13 cellular contexts compared by ENCODE assay signal in the genomic region with DNA sequence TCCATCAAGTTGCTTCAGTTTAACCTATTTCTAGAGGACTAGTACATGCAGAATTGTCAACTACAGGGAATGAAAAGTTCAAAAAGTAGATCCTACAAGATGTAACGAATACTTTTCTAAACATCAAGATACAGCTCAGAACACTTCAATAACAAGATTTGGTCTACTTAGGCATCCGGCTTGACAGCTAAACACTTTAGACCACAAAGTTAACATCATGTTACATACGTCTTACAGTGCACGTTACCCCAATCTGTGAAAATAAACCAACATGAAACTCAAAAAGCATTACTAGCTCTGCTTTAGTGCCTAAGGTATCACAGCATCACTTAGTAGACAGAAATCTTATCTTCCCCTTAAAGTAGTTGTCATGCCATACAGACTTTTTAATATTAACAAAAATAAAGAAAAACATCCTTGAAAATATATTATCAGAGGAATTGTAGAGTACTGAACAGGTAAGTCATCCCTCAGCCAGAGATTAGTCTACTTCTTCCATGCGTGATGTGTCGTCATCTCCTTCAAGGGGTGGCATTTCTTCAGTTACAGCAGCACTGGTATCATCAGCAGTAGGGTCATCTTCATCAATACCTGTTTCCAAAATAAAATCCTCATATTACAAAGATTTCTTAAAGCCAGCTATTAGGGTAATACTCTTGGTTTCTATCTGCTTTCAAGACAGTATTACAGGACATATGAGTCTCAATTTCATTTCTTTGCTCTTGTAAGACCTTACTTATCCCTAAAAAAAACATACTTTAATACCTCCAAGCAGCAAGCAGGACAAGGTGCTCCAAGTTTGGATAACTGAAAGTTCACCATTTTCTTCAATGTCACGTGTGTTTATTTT. TPM values are rescaled to one million over a fixed set of nuclear protein-coding genes. Genes with fewer than 3 reads are reported as not detected.
DNase-seq lines count a peak whose midpoint lies in the region; ATAC-seq, FAIRE-seq and TF ChIP-seq lines count a peak whose summit lies in the region.
"Had no signal": no experiment of that assay in that cellular context is flagged by ENCODE, and none has a peak within 500 bp of the region (broad histone marks: within the 10 kb centered on the region; RNA-seq: fewer than 3 reads in every experiment).

No MANE protein-coding gene starts in this region.

- no peak overlapping the region for H3K14ac ChIP-seq in mesenchymal stem cell (ENCODE audit: low read length in 2 of 2)

- no peak overlapping the region for H3K27ac ChIP-seq in mesenchymal stem cell (ENCODE audit: low read length, poor library complexity, severe bottlenecking)
- no peak overlapping the region for H3K27ac ChIP-seq in prostate gland
- H3K27ac ChIP-seq: thoracic aorta had no signal

- H2BK120ac ChIP-seq in mesenchymal stem cell (ENCODE audit: low read depth, low read length) = no peak overlapping the region

- H3K36me3 Mint-ChIP-seq in T-helper 1 cell treated with Interleukin-12 subunit alpha and Interleukin-12 subunit beta and Interleukin-4 antibody, amounts not matched to agents 30 μg/mL and 1 μg/mL, for 36 hours (ENCODE audit: low read depth) = peaks cover 82% of the 10 kb centered on the region
- H3K36me3 Mint-ChIP-seq in activated T-helper 17 cell treated with anti-CD3 and anti-CD28 coated beads, Interleukin-2, amount 50 U/mL, for 72 hours (ENCODE audit: low read depth) = peaks cover 86% of the 10 kb centered on the region

- H3K9me3 ChIP-seq in mesenchymal stem cell (ENCODE audit: control insufficient read depth, low read length) (no peaks in the 10 kb centered on the region), prostate gland (no peaks in the 10 kb centered on the region)
- H3K9me3 ChIP-seq: thoracic aorta had no signal

- no peak for FAIRE-seq in GM12891 (lab: Jason Lieb, UNC)

- no peak overlapping the region for H2BK5ac ChIP-seq in mesenchymal stem cell (ENCODE audit: low read depth, low read length, poor library complexity, severe bottlenecking)

- H3K4ac ChIP-seq in mesenchymal stem cell (ENCODE audit: low read depth in 1 of 2, low read length in 2 of 2) = no peak overlapping the region

- H2AFZ ChIP-seq in mesenchymal stem cell (ENCODE audit: low read depth, low read length) = no peak overlapping the region

- H3K79me1 ChIP-seq in mesenchymal stem cell (replicated peaks; ENCODE audit: low read length, poor library complexity, severe bottlenecking) = peaks cover 5% of the 10 kb centered on the region

- no peaks in the 10 kb centered on the region for H3K27me3 Mint-ChIP-seq in T-helper 1 cell treated with Interleukin-12 subunit alpha and Interleukin-12 subunit beta and Interleukin-4 antibody, amounts not matched to agents 30 μg/mL and 1 μg/mL, for 36 hours (ENCODE audit: low read depth)
- H3K27me3 Mint-ChIP-seq in activated T-helper 17 cell treated with anti-CD3 and anti-CD28 coated beads, Interleukin-2, amount 50 U/mL, for 72 hours = no peaks in the 10 kb centered on the region
- H3K27me3 Mint-ChIP-seq: activated B cell treated with CpG ODN at 0.5 μM for 24 hours had no signal

- WGBS in mesenchymal stem cell = 92% methylated on average over 7 of the region's 7 CpGs
- WGBS in prostate gland = 81% methylated on average over 7 of the region's 7 CpGs

- H2AK5ac ChIP-seq in mesenchymal stem cell (ENCODE audit: low read length, severe bottlenecking) = no peak overlapping the region

- no peaks in the 10 kb centered on the region for H3K27me3 ChIP-seq in mesenchymal stem cell (ENCODE audit: control insufficient read depth in 1 of 2, insufficient read depth in 1 of 2, low read length in 2 of 2)
- H3K27me3 ChIP-seq in prostate gland (replicated peaks; ENCODE audit: insufficient read depth) = no peaks in the 10 kb centered on the region

- no peak overlapping the region for H3K4me2 ChIP-seq in mesenchymal stem cell (ENCODE audit: low read length, poor library complexity, severe bottlenecking)

- H3K4me3 Mint-ChIP-seq in T-helper 1 cell treated with Interleukin-12 subunit alpha and Interleukin-12 subunit beta and Interleukin-4 antibody, amounts not matched to agents 30 μg/mL and 1 μg/mL, for 36 hours = no peak overlapping the region
- peak overlapping the region; percentile 94 for H3K4me3 Mint-ChIP-seq in activated T-helper 17 cell treated with anti-CD3 and anti-CD28 coated beads, Interleukin-2, amount 50 U/mL, for 72 hours
- H3K4me3 Mint-ChIP-seq: activated B cell treated with CpG ODN at 0.5 μM for 24 hours had no signal

- DNase-seq in T-helper 1 cell (no peak), GM12891 (ENCODE audit: insufficient read length, low spot score) (no peak), mesenchymal stem cell (no peak), AG20443 (ENCODE audit: low spot score) (no peak), prostate gland (ENCODE audit: low spot score) (no peak), RPMI8226 (no peak)
- DNase-seq: activated B cell treated with CpG ODN at 0.5 μM for 24 hours, NCI-H187 treated with DMSO at 0.1 percent for 48 hours, NCI-H510A, SW 1271 had no signal

- H3K4me1 ChIP-seq in mesenchymal stem cell (ENCODE audit: control insufficient read depth, insufficient read depth, low read depth, low read length) (peaks cover 9% of the 10 kb centered on the region), prostate gland (replicated peaks) (peaks cover 5% of the 10 kb centered on the region)

- H3K27ac Mint-ChIP-seq in T-helper 1 cell treated with Interleukin-12 subunit alpha and Interleukin-12 subunit beta and Interleukin-4 antibody, amounts not matched to agents 30 μg/mL and 1 μg/mL, for 36 hours = peak overlapping the region; percentile 20
- peak overlapping the region; percentile 89 for H3K27ac Mint-ChIP-seq in activated T-helper 17 cell treated with anti-CD3 and anti-CD28 coated beads, Interleukin-2, amount 50 U/mL, for 72 hours
- H3K27ac Mint-ChIP-seq: activated B cell treated with CpG ODN at 0.5 μM for 24 hours had no signal

- intact Hi-C loops in prostate gland (cut with DNase I) = no loop called here

- H3K18ac ChIP-seq in mesenchymal stem cell (ENCODE audit: low read depth in 1 of 2, low read length in 2 of 2) = no peak overlapping the region

- peak overlapping the region; percentile 0 for H3K9ac ChIP-seq in mesenchymal stem cell (ENCODE audit: low read length)

- H4K8ac ChIP-seq in mesenchymal stem cell (ENCODE audit: low read length) = no peak overlapping the region

- no peak overlapping the region for H2BK12ac ChIP-seq in mesenchymal stem cell (ENCODE audit: low read length in 2 of 2)

- no peak overlapping the region for H4K91ac ChIP-seq in mesenchymal stem cell (ENCODE audit: low read length)

- no peaks in the 10 kb centered on the region for H3K9me3 Mint-ChIP-seq in T-helper 1 cell treated with Interleukin-12 subunit alpha and Interleukin-12 subunit beta and Interleukin-4 antibody, amounts not matched to agents 30 μg/mL and 1 μg/mL, for 36 hours
- H3K9me3 Mint-ChIP-seq in activated T-helper 17 cell treated with anti-CD3 and anti-CD28 coated beads, Interleukin-2, amount 50 U/mL, for 72 hours = no peaks in the 10 kb centered on the region
- H3K9me3 Mint-ChIP-seq: activated B cell treated with CpG ODN at 0.5 μM for 24 hours had no signal

- H2BK15ac ChIP-seq in mesenchymal stem cell (ENCODE audit: low read depth, poor library complexity, severe bottlenecking) = no peak overlapping the region

- no peak for ATAC-seq in activated T-helper 17 cell treated with anti-CD3 and anti-CD28 coated beads, Interleukin-2, amount 50 U/mL, for 72 hours (replicated peaks)

- H3K23ac ChIP-seq in mesenchymal stem cell (ENCODE audit: low read length in 2 of 2) = no peak overlapping the region

- H3K4me3 ChIP-seq in mesenchymal stem cell (ENCODE audit: insufficient read depth in 1 of 2, low read depth in 1 of 2, low read length in 2 of 2) (no peak overlapping the region), prostate gland (no peak overlapping the region)
- H3K4me3 ChIP-seq: thoracic aorta had no signal

- H3K36me3 ChIP-seq in mesenchymal stem cell (ENCODE audit: control insufficient read depth in 1 of 2, insufficient read depth in 2 of 2, low read depth in 1 of 2, low read length in 2 of 2) (peaks cover 48 to 78% of the 10 kb centered on the region in 2 experiments), prostate gland (peaks cover 4 to 24% of the 10 kb centered on the region in 2 donors)

- H3K4me1 Mint-ChIP-seq in T-helper 1 cell treated with Interleukin-12 subunit alpha and Interleukin-12 subunit beta and Interleukin-4 antibody, amounts not matched to agents 30 μg/mL and 1 μg/mL, for 36 hours (ENCODE audit: low read depth) = peaks cover 41% of the 10 kb centered on the region
- H3K4me1 Mint-ChIP-seq in activated T-helper 17 cell treated with anti-CD3 and anti-CD28 coated beads, Interleukin-2, amount 50 U/mL, for 72 hours = peaks cover 34% of the 10 kb centered on the region

- 0 out of 2 replicates have a peak, but pooled peaks have one; percentile 4 for TF ChIP-seq POLR2A in GM12891 (IDR thresholded peaks at IDR 0.05; ENCODE audit: low read depth, low read length)
- TF ChIP-seq POLR2A in prostate gland (IDR thresholded peaks at IDR 0.05) = no peak

- no peak for TF ChIP-seq CTCF in prostate gland (IDR thresholded peaks at IDR 0.05)

TF ChIP-seq in GM12891, 5 proteins besides CTCF, POLR2A, EP300 and RAD21:
- no peak for TF ChIP-seq PAX5 (IDR thresholded peaks at IDR 0.05; ENCODE audit: insufficient read depth, low read length, severe bottlenecking)
- TF ChIP-seq POU2F2 (IDR thresholded peaks at IDR 0.05; ENCODE audit: low read depth, low read length) = no peak
- TF ChIP-seq POLR2AphosphoS5 (IDR thresholded peaks at IDR 0.05; ENCODE audit: low read depth, low read length) = no peak
- no peak for TF ChIP-seq TAF1 (IDR thresholded peaks at IDR 0.05; ENCODE audit: low read depth, low read length)
- no peak for TF ChIP-seq SPI1 (IDR thresholded peaks at IDR 0.05; ENCODE audit: low read depth, low read length)

RNA-seq across cellular contexts. Expression of a gene that starts 5.4 kb away (rescaled TPM):
- 535 TPM for polyA plus RNA-seq in GM12891 (2012; ENCODE audit: low read depth, missing spikeins)
- total RNA-seq in activated T-helper 17 cell treated with anti-CD3 and anti-CD28 coated beads, Interleukin-2, amount 50 U/mL, for 72 hours = 1,000 to 10,000 TPM in 1 of 2 donors, 100 to 1,000 TPM in 1; 639 to 1,352 TPM
- polyA plus RNA-seq in mesenchymal stem cell (2013, experiment 1 of 2) = 430 TPM
- 432 TPM for polyA plus RNA-seq in mesenchymal stem cell (2013, experiment 2 of 2)
- 100 to 1,000 TPM; 423 to 540 TPM for total RNA-seq in prostate gland

RNA-seq across cellular contexts. Expression of a gene that starts 58.2 kb away (rescaled TPM):
- polyA plus RNA-seq in GM12891 (2012; ENCODE audit: low read depth, missing spikeins) = 9.3 TPM
- 10 to 100 TPM; 30.9 to 33.0 TPM for total RNA-seq in activated T-helper 17 cell treated with anti-CD3 and anti-CD28 coated beads, Interleukin-2, amount 50 U/mL, for 72 hours
- polyA plus RNA-seq in mesenchymal stem cell (2013, experiment 1 of 2) = 12.6 TPM
- polyA plus RNA-seq in mesenchymal stem cell (2013, experiment 2 of 2) = 12.4 TPM
- 10 to 100 TPM; 36.6 to 38.6 TPM for total RNA-seq in prostate gland
